ENCODE assay signal across 10 cellular contexts in the genomic region with DNA sequence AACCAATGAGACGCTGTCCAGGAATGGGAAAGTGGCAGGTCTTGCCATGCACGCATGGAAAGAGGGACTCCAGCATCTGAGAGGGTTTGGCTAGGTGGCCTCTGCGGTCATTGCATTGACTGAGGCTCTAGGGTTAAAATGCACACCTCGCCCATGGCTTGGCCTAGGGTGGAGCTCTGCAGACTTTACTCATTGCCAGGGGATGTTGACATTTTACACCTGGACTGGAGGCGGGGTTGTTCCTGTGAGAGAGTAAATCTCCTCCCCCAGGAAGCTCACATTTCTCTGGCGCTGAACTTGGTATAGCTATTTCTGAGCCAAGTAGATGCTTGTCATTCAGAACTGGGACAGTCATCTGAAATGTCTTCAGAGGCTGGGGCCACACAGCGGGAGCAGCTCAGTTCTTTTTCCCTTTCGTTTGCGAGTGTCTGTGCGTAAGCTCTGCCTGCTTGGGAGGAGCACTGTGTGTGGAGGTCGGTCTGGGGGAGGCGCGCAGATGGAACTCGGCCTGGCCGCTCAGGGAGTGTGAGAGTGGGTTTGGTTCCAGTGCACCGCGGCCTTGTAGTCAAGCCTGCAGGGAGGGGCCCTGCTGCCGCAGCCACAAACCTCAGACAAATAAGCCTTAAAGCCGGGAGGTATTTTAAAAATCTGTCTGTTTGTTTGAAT.
DNase-seq lines count a peak whose midpoint lies in the region; ATAC-seq and TF ChIP-seq lines count a peak whose summit lies in the region.
"Had no signal": no experiment of that assay in that cellular context is flagged by ENCODE, and none has a peak within 500 bp of the region (broad histone marks: within the 10 kb centered on the region; RNA-seq: fewer than 3 reads in every experiment).

No MANE protein-coding gene starts in this region.

- H2AFZ ChIP-seq in PC-9 (no peak overlapping the region), neuronal stem cell (ENCODE audit: low read length) (no peak overlapping the region)

- no peak overlapping the region for H2BK15ac ChIP-seq in neuronal stem cell (ENCODE audit: low read length)

- TF ChIP-seq CTCF in PC-9 (conservative IDR thresholded peaks at IDR 0.05) (no peak), psoas muscle (IDR thresholded peaks at IDR 0.05) (no peak)

- POLR2A ChIA-PET in PC-9 (lab: Charles Lee; ENCODE audit: unreplicated experiment): interaction anchor here (0.5 kb wide), 1 partner anchor 860 kb away, joined by 5 read pairs; no protein-coding TSS in a partner anchor

- H3K23ac ChIP-seq in neuronal stem cell (ENCODE audit: low read depth, low read length, poor library complexity): no peak overlapping the region

- H3K4me3 ChIP-seq in PC-9 (no peak overlapping the region), psoas muscle (peak overlapping the region; percentile 55), neuronal stem cell (ENCODE audit: low read length in 2 of 2) (no peak overlapping the region)

- no peaks in the 10 kb centered on the region for H3K9me2 ChIP-seq in PC-9 (ENCODE audit: insufficient read depth)

- peak; percentile 15 for DNase-seq in HPDE6-E6E7 (ENCODE audit: extremely low spot score)
- DNase-seq in PC-9: peak; percentile 71 to 74
- peak; percentile 96 for DNase-seq in iris pigment epithelial cell (ENCODE audit: low read depth)
- peak; percentile 34 to 74 for DNase-seq in psoas muscle
- DNase-seq in neuronal stem cell (ENCODE audit: low spot score): no peak
- DNase-seq: activated CD4-positive, alpha-beta memory T cell treated with anti-CD3 and anti-CD28 coated beads for 36 hours; NCI-H1694 treated with DMSO at 0.1 percent for 48 hours had no signal

- H3K79me1 ChIP-seq in neuronal stem cell (ENCODE audit: low read depth, low read length): no peaks in the 10 kb centered on the region

- no peaks in the 10 kb centered on the region; the same call in 1 of the 2 replicates for H3K9me3 ChIP-seq in PC-9 (ENCODE audit: insufficient read depth, low read depth)
- no peaks in the 10 kb centered on the region for H3K9me3 ChIP-seq in psoas muscle
- H3K9me3 ChIP-seq in neuronal stem cell (replicated peaks in 1 of 2; ENCODE audit: control insufficient read depth in 2 of 2, insufficient read depth in 1 of 2, low read depth in 1 of 2, low read length in 2 of 2): peaks cover 3 to 4% of the 10 kb centered on the region in 2 donors

- CTCF ChIA-PET in PC-9 (lab: Charles Lee): interaction anchor here (0.6 to 1.1 kb wide), 3 partner anchors 130 to 713 kb away, joined by 3 to 4 read pairs (median 3); no protein-coding TSS in a partner anchor

- no peak overlapping the region for H2AK5ac ChIP-seq in neuronal stem cell (ENCODE audit: low read depth, low read length)

- H3K27me3 ChIP-seq in PC-9 (ENCODE audit: insufficient read depth, low read depth) (no peaks in the 10 kb centered on the region), psoas muscle (ENCODE audit: insufficient read depth in 3 of 3, low read length in 2 of 3) (no peaks in the 10 kb centered on the region), neuronal stem cell (ENCODE audit: control insufficient read depth in 3 of 3, insufficient read depth in 3 of 3, low read depth in 1 of 3, low read length in 3 of 3) (no peaks in the 10 kb centered on the region)

- intact Hi-C loops in PC-9 (cut with micrococcal nuclease; ENCODE audit: unreplicated experiment) (no loop called here), psoas muscle (cut with DNase I) (no loop called here)

- WGBS in psoas muscle, 3 donors: 33 to 49% (median 46%) methylated on average over 19 of the region's 19 CpGs
- WGBS in neuronal stem cell (ENCODE audit: extremely low coverage in 2 of 2, insufficient read length in 2 of 2, insufficient replicate concordance in 1 of 2), 2 donors: no CpG with 5 or more reads among the region's 19 CpGs

- no peak overlapping the region for H3K14ac ChIP-seq in neuronal stem cell (ENCODE audit: low read length)

- no TSS peak for BruUV-seq in PC-9 (replicated peaks; lab: Mats Ljungman, UMichigan)

- peak; percentile 89 to 93 (median 90) for ATAC-seq in psoas muscle
- no peak for ATAC-seq in HG03175 (IDR thresholded peaks at IDR 0.05; ENCODE audit: unreplicated experiment)
- no peak for ATAC-seq in HG03108 (IDR thresholded peaks at IDR 0.05; ENCODE audit: unreplicated experiment)
- ATAC-seq in GM21737 (IDR thresholded peaks at IDR 0.05; ENCODE audit: unreplicated experiment): no peak

- no peaks in the 10 kb centered on the region for H3K4me1 ChIP-seq in PC-9 (replicated peaks; ENCODE audit: insufficient read depth)
- H3K4me1 ChIP-seq in psoas muscle: peaks cover 8% of the 10 kb centered on the region
- peaks cover 0 to 1% of the 10 kb centered on the region in 2 donors for H3K4me1 ChIP-seq in neuronal stem cell (ENCODE audit: control insufficient read depth in 2 of 2, insufficient read depth in 1 of 2, low read depth in 1 of 2, low read length in 2 of 2)

- H4K8ac ChIP-seq in neuronal stem cell (ENCODE audit: low read depth, low read length): no peak overlapping the region

- no peak overlapping the region for H3K9ac ChIP-seq in neuronal stem cell (ENCODE audit: low read depth, low read length, poor library complexity)

- H3K4ac ChIP-seq in neuronal stem cell (ENCODE audit: low read length): no peak overlapping the region

- H3F3A ChIP-seq in PC-9 (ENCODE audit: insufficient read depth, low read depth): peaks cover 5% of the 10 kb centered on the region

- no peaks in the 10 kb centered on the region for H4K20me1 ChIP-seq in PC-9 (ENCODE audit: insufficient read depth)

- H3K18ac ChIP-seq in neuronal stem cell (ENCODE audit: low read length): no peak overlapping the region

- no peak overlapping the region for H4K91ac ChIP-seq in neuronal stem cell (ENCODE audit: low read depth, low read length, poor library complexity)

- H3K27ac ChIP-seq in PC-9: no peak overlapping the region
- peak overlapping the region; percentile 75 for H3K27ac ChIP-seq in psoas muscle
- H3K27ac ChIP-seq in neuronal stem cell (replicated peaks; ENCODE audit: low read length): no peak overlapping the region

- no peak overlapping the region for H2BK120ac ChIP-seq in neuronal stem cell (ENCODE audit: low read depth, low read length)

- H3K79me2 ChIP-seq in PC-9 (ENCODE audit: low read depth): no peaks in the 10 kb centered on the region

- H3K36me3 ChIP-seq in PC-9 (ENCODE audit: low read depth) (peaks cover 19% of the 10 kb centered on the region), psoas muscle (ENCODE audit: insufficient read depth in 1 of 2, low read depth in 1 of 2) (peaks cover 2 to 79% of the 10 kb centered on the region in 2 donors), neuronal stem cell (replicated peaks in 1 of 2; ENCODE audit: control insufficient read depth in 2 of 2, insufficient read depth in 2 of 2, low read length in 2 of 2) (peaks cover 25 to 91% of the 10 kb centered on the region in 2 donors)

- no peak overlapping the region for H2BK5ac ChIP-seq in neuronal stem cell (ENCODE audit: low read length)

- H3K4me2 ChIP-seq in PC-9 (no peak overlapping the region), neuronal stem cell (ENCODE audit: insufficient read depth, low read length, poor library complexity, severe bottlenecking) (no peak overlapping the region)

- no peak overlapping the region for H2BK12ac ChIP-seq in neuronal stem cell (ENCODE audit: low read length)

Comparison
In these comparisons a context has a peak if more than half of its experiments do, and no peak if none do; other contexts are left out.
1. ATAC-seq: peak in psoas muscle (4 of 4); none in HG03175 (single experiment), HG03108 (single experiment) and GM21737 (single experiment).